11 cellular contexts compared by ENCODE assay signal in genomic region chr11:35927730-35928129, GRCh38. TPM values are rescaled to one million over a fixed set of nuclear protein-coding genes. Genes with fewer than 3 reads are reported as not detected.
A peak's percentile ranks its signal among the peaks of the same experiment; 100 is the strongest.
DNase-seq lines count a peak whose midpoint lies in the region; ATAC-seq and TF ChIP-seq lines count a peak whose summit lies in the region.
"Had no signal": no experiment of that assay in that cellular context is flagged by ENCODE, and none has a peak within 500 bp of the region (broad histone marks: within the 10 kb centered on the region; RNA-seq: fewer than 3 reads in every experiment).

No MANE protein-coding gene starts in this region.

- no peak overlapping the region for H4K91ac ChIP-seq in neuronal stem cell (ENCODE audit: low read depth, low read length, poor library complexity)

- H3K27me3 Mint-ChIP-seq in endothelial cell (ENCODE audit: unreplicated experiment), result peaks cover 3% of the 10 kb centered on the region
- H3K27me3 Mint-ChIP-seq in activated CD4-positive, alpha-beta T cell treated with anti-CD3 and anti-CD28 coated beads, Interleukin-2, amount 10 ng/mL, durations not matched to agents 7 days and 5 days, result peaks cover 6% of the 10 kb centered on the region
- H3K27me3 Mint-ChIP-seq: CD4-positive, CD25-positive, alpha-beta regulatory T cell had no signal

- H3K4me2 ChIP-seq in BLaER1 (peak overlapping the region; percentile 30; the same call in 1 of the 2 replicates), neuronal stem cell (ENCODE audit: insufficient read depth, low read length, poor library complexity, severe bottlenecking) (no peak overlapping the region), smooth muscle cell (no peak overlapping the region)

- H3K9ac ChIP-seq in BLaER1 (no peak overlapping the region), endocrine pancreas (ENCODE audit: control insufficient read depth, insufficient read depth, low read length) (no peak overlapping the region), neuronal stem cell (ENCODE audit: low read depth, low read length, poor library complexity) (no peak overlapping the region), smooth muscle cell (ENCODE audit: low read depth) (no peak overlapping the region)

- H3K27ac ChIP-seq in BLaER1, result no peak overlapping the region
- H3K27ac ChIP-seq in neuronal stem cell (replicated peaks; ENCODE audit: low read length), result no peak overlapping the region
- H3K27ac ChIP-seq in smooth muscle cell (ENCODE audit: low read depth), result no peak overlapping the region

- no peak overlapping the region for H3K23ac ChIP-seq in neuronal stem cell (ENCODE audit: low read depth, low read length, poor library complexity)

- H4K20me1 ChIP-seq in BLaER1 (no peaks in the 10 kb centered on the region), smooth muscle cell (ENCODE audit: low read depth) (no peaks in the 10 kb centered on the region)

- CTCF ChIA-PET in activated CD4-positive, alpha-beta T cell treated with anti-CD3 and anti-CD28 coated beads, Interleukin-2, amount 10 ng/mL, durations not matched to agents 7 days and 5 days (lab: Charles Lee), result no interaction called here

- H3K79me1 ChIP-seq in neuronal stem cell (ENCODE audit: low read depth, low read length), result no peaks in the 10 kb centered on the region

- peaks cover 8% of the 10 kb centered on the region for H3K4me1 ChIP-seq in BLaER1
- no peaks in the 10 kb centered on the region for H3K4me1 ChIP-seq in endocrine pancreas (ENCODE audit: control insufficient read depth, insufficient read depth, low read length)
- peaks cover 5 to 18% of the 10 kb centered on the region in 2 donors for H3K4me1 ChIP-seq in neuronal stem cell (ENCODE audit: control insufficient read depth in 2 of 2, insufficient read depth in 1 of 2, low read depth in 1 of 2, low read length in 2 of 2)
- H3K4me1 ChIP-seq in smooth muscle cell (ENCODE audit: low read depth), result peaks cover 10% of the 10 kb centered on the region

- H3K18ac ChIP-seq in neuronal stem cell (ENCODE audit: low read length), result peak overlapping the region; percentile 70

- no peak overlapping the region for H3K4me3 Mint-ChIP-seq in endothelial cell (ENCODE audit: unreplicated experiment)
- H3K4me3 Mint-ChIP-seq in activated CD4-positive, alpha-beta T cell treated with anti-CD3 and anti-CD28 coated beads, Interleukin-2, amount 10 ng/mL, durations not matched to agents 7 days and 5 days, result no peak overlapping the region
- H3K4me3 Mint-ChIP-seq: CD4-positive, CD25-positive, alpha-beta regulatory T cell had no signal

- peaks cover 4% of the 10 kb centered on the region; the same call in 1 of the 2 replicates for H3K9me3 ChIP-seq in BLaER1
- no peaks in the 10 kb centered on the region for H3K9me3 ChIP-seq in endocrine pancreas (ENCODE audit: control insufficient read depth, low read length)
- no peaks in the 10 kb centered on the region for H3K9me3 ChIP-seq in neuronal stem cell (replicated peaks in 1 of 2; ENCODE audit: control insufficient read depth in 2 of 2, insufficient read depth in 1 of 2, low read depth in 1 of 2, low read length in 2 of 2)
- no peaks in the 10 kb centered on the region for H3K9me3 ChIP-seq in smooth muscle cell (replicated peaks; ENCODE audit: low read depth)

- H2BK120ac ChIP-seq in neuronal stem cell (ENCODE audit: low read depth, low read length), result peak overlapping the region; percentile 92

- H2BK12ac ChIP-seq in neuronal stem cell (ENCODE audit: low read length), result no peak overlapping the region

- no peaks in the 10 kb centered on the region for H3K9me3 Mint-ChIP-seq in endothelial cell (ENCODE audit: unreplicated experiment)
- H3K9me3 Mint-ChIP-seq in activated CD4-positive, alpha-beta T cell treated with anti-CD3 and anti-CD28 coated beads, Interleukin-2, amount 10 ng/mL, durations not matched to agents 7 days and 5 days, result no peaks in the 10 kb centered on the region

- no peak overlapping the region for H3K4ac ChIP-seq in neuronal stem cell (ENCODE audit: low read length)

- H3K36me3 ChIP-seq in BLaER1 (no peaks in the 10 kb centered on the region), endocrine pancreas (ENCODE audit: control insufficient read depth, insufficient read depth, low read length) (no peaks in the 10 kb centered on the region), neuronal stem cell (replicated peaks in 1 of 2; ENCODE audit: control insufficient read depth in 2 of 2, insufficient read depth in 2 of 2, low read length in 2 of 2) (no peaks in the 10 kb centered on the region), smooth muscle cell (ENCODE audit: low read depth) (no peaks in the 10 kb centered on the region)

- no peak overlapping the region for H3K14ac ChIP-seq in neuronal stem cell (ENCODE audit: low read length)

- no CpG with 5 or more reads among the region's 10 CpGs for WGBS in neuronal stem cell (ENCODE audit: extremely low coverage in 2 of 2, insufficient read length in 2 of 2, insufficient replicate concordance in 1 of 2), 2 donors
- WGBS in smooth muscle cell (ENCODE audit: low lambda C conversion rate), result 81% methylated on average over 10 of the region's 10 CpGs

- no peak overlapping the region for H3K27ac Mint-ChIP-seq in endothelial cell (ENCODE audit: unreplicated experiment)
- H3K27ac Mint-ChIP-seq in activated CD4-positive, alpha-beta T cell treated with anti-CD3 and anti-CD28 coated beads, Interleukin-2, amount 10 ng/mL, durations not matched to agents 7 days and 5 days, result no peak overlapping the region
- H3K27ac Mint-ChIP-seq: activated naive CD4-positive, alpha-beta T cell treated with anti-CD3 and anti-CD28 coated beads, Interleukin-2, amount 50 U/mL, for 72 hours; CD4-positive, CD25-positive, alpha-beta regulatory T cell had no signal

- H2AK5ac ChIP-seq in neuronal stem cell (ENCODE audit: low read depth, low read length), result no peak overlapping the region

- TF ChIP-seq CTCF in endothelial cell (IDR thresholded peaks at IDR 0.05; ENCODE audit: unreplicated experiment) (no peak), smooth muscle cell (IDR thresholded peaks at IDR 0.05; ENCODE audit: borderline replicate concordance, insufficient read depth, poor library complexity, severe bottlenecking) (no peak)

- H3K27me3 ChIP-seq in BLaER1, result no peaks in the 10 kb centered on the region
- no peaks in the 10 kb centered on the region for H3K27me3 ChIP-seq in endocrine pancreas (ENCODE audit: control insufficient read depth, insufficient read depth, low read length)
- no peaks in the 10 kb centered on the region for H3K27me3 ChIP-seq in neuronal stem cell (ENCODE audit: control insufficient read depth in 3 of 3, insufficient read depth in 3 of 3, low read depth in 1 of 3, low read length in 3 of 3)
- no peaks in the 10 kb centered on the region for H3K27me3 ChIP-seq in smooth muscle cell (ENCODE audit: low read depth)

- H2AFZ ChIP-seq in neuronal stem cell (ENCODE audit: low read length) (no peak overlapping the region), smooth muscle cell (ENCODE audit: low read depth) (no peak overlapping the region)

- no peak overlapping the region for H4K8ac ChIP-seq in neuronal stem cell (ENCODE audit: low read depth, low read length)

- no peaks in the 10 kb centered on the region for H3K79me2 ChIP-seq in smooth muscle cell (ENCODE audit: low read depth)

- H3K4me1 Mint-ChIP-seq in endothelial cell (ENCODE audit: unreplicated experiment), result peaks cover 26% of the 10 kb centered on the region
- no peaks in the 10 kb centered on the region for H3K4me1 Mint-ChIP-seq in activated CD4-positive, alpha-beta T cell treated with anti-CD3 and anti-CD28 coated beads, Interleukin-2, amount 10 ng/mL, durations not matched to agents 7 days and 5 days
- H3K4me1 Mint-ChIP-seq: CD4-positive, CD25-positive, alpha-beta regulatory T cell had no signal

- DNase-seq in NCI-H2171 (lab: John Stamatoyannopoulos, UW), result peak; percentile 55
- DNase-seq in neuronal stem cell (ENCODE audit: low spot score), result no peak
- no peak for DNase-seq in endothelial cell (ENCODE audit: low spot score)
- DNase-seq in smooth muscle cell (lab: John Stamatoyannopoulos, UW; ENCODE audit: unreplicated experiment), result no peak
- DNase-seq in activated CD4-positive, alpha-beta T cell treated with anti-CD3 and anti-CD28 coated beads, Interleukin-2, amount 10 ng/mL, durations not matched to agents 7 days and 5 days, result no peak
- DNase-seq: CD4-positive, CD25-positive, alpha-beta regulatory T cell; SW 1271 had no signal

- no peaks in the 10 kb centered on the region for H3K36me3 Mint-ChIP-seq in endothelial cell (ENCODE audit: low read depth, unreplicated experiment)
- no peaks in the 10 kb centered on the region for H3K36me3 Mint-ChIP-seq in activated CD4-positive, alpha-beta T cell treated with anti-CD3 and anti-CD28 coated beads, Interleukin-2, amount 10 ng/mL, durations not matched to agents 7 days and 5 days (ENCODE audit: low read depth)
- H3K36me3 Mint-ChIP-seq: CD4-positive, CD25-positive, alpha-beta regulatory T cell had no signal

- H2BK5ac ChIP-seq in neuronal stem cell (ENCODE audit: low read length), result no peak overlapping the region

- H2BK15ac ChIP-seq in neuronal stem cell (ENCODE audit: low read length), result peak overlapping the region; percentile 46

- H3F3A ChIP-seq in smooth muscle cell (ENCODE audit: low read depth), result no peaks in the 10 kb centered on the region

- H3K4me3 ChIP-seq in BLaER1 (no peak overlapping the region), endocrine pancreas (ENCODE audit: control insufficient read depth, insufficient read depth, low read length) (peak overlapping the region; percentile 50), neuronal stem cell (ENCODE audit: low read length in 2 of 2) (no peak overlapping the region), smooth muscle cell (no peak overlapping the region)

- POLR2A ChIA-PET in activated CD4-positive, alpha-beta T cell treated with anti-CD3 and anti-CD28 coated beads, Interleukin-2, amount 10 ng/mL, durations not matched to agents 7 days and 5 days (lab: Charles Lee), result no interaction called here

- ATAC-seq in GM21576 (IDR thresholded peaks at IDR 0.05; ENCODE audit: unreplicated experiment), result no peak
- ATAC-seq: activated naive CD4-positive, alpha-beta T cell treated with anti-CD3 and anti-CD28 coated beads, Interleukin-2, amount 50 U/mL, for 72 hours had no signal

RNA-seq across cellular contexts. Expression of gene LDLRAD3, which starts 16.1 kb away (rescaled TPM):
- 53.5 TPM for polyA plus RNA-seq in neuronal stem cell (2013, experiment 1 of 2)
- polyA plus RNA-seq in neuronal stem cell (2013, experiment 2 of 2), result 54.7 TPM
- total RNA-seq in endothelial cell (ENCODE audit: unreplicated experiment) (28.5 TPM), smooth muscle cell (6.1 and 9.0 TPM in 2 replicates)
- 8.4 and 10.0 TPM in 2 replicates for polyA plus RNA-seq in smooth muscle cell
- total RNA-seq in activated CD4-positive, alpha-beta T cell treated with anti-CD3 and anti-CD28 coated beads, Interleukin-2, amount 10 ng/mL, durations not matched to agents 7 days and 5 days, result under 1 TPM in 1 of 2 experiments, not detected in 1; 0.07 TPM
- total RNA-seq: CD4-positive, CD25-positive, alpha-beta regulatory T cell had no signal
